3 cellular contexts compared by ENCODE assay signal in the genomic region with DNA sequence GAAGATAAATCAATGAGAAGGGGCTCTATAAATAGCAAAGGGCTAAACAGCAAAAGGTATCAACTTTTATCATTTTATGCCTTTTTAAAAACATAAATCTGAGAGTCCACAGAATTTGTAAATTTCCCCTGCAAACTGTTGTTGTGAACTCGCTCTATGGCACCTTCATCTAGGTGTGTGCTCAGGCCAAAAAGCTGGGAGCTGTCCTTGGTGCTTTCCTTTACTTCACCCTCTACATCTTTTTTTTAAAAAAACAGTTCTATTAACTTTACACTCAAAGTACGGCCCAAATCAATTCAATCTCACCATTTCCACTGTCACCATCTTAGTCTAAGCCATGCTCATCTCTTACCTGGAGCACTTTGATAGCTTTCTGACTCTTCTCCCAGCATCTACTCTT.
TF ChIP-seq lines count a peak whose summit lies in the region.

No MANE protein-coding gene starts in this region.

TF ChIP-seq in A549, 52 proteins besides CTCF, POLR2A, EP300 and RAD21 (continued from another document):
- TF ChIP-seq, protein P1, sequence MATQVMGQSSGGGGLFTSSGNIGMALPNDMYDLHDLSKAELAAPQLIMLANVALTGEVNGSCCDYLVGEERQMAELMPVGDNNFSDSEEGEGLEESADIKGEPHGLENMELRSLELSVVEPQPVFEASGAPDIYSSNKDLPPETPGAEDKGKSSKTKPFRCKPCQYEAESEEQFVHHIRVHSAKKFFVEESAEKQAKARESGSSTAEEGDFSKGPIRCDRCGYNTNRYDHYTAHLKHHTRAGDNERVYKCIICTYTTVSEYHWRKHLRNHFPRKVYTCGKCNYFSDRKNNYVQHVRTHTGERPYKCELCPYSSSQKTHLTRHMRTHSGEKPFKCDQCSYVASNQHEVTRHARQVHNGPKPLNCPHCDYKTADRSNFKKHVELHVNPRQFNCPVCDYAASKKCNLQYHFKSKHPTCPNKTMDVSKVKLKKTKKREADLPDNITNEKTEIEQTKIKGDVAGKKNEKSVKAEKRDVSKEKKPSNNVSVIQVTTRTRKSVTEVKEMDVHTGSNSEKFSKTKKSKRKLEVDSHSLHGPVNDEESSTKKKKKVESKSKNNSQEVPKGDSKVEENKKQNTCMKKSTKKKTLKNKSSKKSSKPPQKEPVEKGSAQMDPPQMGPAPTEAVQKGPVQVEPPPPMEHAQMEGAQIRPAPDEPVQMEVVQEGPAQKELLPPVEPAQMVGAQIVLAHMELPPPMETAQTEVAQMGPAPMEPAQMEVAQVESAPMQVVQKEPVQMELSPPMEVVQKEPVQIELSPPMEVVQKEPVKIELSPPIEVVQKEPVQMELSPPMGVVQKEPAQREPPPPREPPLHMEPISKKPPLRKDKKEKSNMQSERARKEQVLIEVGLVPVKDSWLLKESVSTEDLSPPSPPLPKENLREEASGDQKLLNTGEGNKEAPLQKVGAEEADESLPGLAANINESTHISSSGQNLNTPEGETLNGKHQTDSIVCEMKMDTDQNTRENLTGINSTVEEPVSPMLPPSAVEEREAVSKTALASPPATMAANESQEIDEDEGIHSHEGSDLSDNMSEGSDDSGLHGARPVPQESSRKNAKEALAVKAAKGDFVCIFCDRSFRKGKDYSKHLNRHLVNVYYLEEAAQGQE (IDR thresholded peaks at IDR 0.05), result peak; percentile 52; the same call in 1 of the 2 replicates
TF ChIP-seq in A549: peak in this region for 1.

TF ChIP-seq in HEK293, 187 proteins besides CTCF, POLR2A, EP300 and RAD21 (continued from another document):
- TF ChIP-seq, protein P1 (tag by site-specific recombination; IDR thresholded peaks at IDR 0.05), result peak; percentile 84

TF ChIP-seq in GM12878, 131 proteins besides CTCF, POLR2A, EP300 and RAD21 (continued from another document):
- TF ChIP-seq, protein P2, sequence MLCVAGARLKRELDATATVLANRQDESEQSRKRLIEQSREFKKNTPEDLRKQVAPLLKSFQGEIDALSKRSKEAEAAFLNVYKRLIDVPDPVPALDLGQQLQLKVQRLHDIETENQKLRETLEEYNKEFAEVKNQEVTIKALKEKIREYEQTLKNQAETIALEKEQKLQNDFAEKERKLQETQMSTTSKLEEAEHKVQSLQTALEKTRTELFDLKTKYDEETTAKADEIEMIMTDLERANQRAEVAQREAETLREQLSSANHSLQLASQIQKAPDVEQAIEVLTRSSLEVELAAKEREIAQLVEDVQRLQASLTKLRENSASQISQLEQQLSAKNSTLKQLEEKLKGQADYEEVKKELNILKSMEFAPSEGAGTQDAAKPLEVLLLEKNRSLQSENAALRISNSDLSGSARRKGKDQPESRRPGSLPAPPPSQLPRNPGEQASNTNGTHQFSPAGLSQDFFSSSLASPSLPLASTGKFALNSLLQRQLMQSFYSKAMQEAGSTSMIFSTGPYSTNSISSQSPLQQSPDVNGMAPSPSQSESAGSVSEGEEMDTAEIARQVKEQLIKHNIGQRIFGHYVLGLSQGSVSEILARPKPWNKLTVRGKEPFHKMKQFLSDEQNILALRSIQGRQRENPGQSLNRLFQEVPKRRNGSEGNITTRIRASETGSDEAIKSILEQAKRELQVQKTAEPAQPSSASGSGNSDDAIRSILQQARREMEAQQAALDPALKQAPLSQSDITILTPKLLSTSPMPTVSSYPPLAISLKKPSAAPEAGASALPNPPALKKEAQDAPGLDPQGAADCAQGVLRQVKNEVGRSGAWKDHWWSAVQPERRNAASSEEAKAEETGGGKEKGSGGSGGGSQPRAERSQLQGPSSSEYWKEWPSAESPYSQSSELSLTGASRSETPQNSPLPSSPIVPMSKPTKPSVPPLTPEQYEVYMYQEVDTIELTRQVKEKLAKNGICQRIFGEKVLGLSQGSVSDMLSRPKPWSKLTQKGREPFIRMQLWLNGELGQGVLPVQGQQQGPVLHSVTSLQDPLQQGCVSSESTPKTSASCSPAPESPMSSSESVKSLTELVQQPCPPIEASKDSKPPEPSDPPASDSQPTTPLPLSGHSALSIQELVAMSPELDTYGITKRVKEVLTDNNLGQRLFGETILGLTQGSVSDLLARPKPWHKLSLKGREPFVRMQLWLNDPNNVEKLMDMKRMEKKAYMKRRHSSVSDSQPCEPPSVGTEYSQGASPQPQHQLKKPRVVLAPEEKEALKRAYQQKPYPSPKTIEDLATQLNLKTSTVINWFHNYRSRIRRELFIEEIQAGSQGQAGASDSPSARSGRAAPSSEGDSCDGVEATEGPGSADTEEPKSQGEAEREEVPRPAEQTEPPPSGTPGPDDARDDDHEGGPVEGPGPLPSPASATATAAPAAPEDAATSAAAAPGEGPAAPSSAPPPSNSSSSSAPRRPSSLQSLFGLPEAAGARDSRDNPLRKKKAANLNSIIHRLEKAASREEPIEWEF (IDR thresholded peaks at IDR 0.05; ENCODE audit: insufficient replicate concordance, low read depth, low read length), result no peak
